In the genomic region with DNA sequence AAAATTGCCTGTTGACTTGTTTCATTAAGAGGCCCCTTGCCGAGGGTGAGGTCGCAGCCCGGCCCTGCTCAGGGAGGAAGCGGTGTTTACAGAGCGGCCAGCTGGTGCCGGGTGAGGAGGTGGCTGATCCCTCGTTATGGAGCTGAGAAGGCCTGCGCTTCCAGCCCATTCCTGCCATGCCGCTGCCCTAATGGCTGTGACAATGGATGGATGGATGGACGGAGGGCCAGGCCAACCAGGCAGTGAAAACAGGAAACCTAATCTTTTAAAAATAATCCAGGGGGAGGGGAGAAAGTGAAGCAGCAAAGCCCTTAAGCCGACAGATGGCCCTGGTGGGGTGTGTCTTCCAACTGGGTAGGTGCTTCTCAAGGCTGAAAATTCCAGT, we compare ENCODE assay signal across 1 cellular context.
A peak's percentile ranks its signal among the peaks of the same experiment; 100 is the strongest.
TF ChIP-seq lines count a peak whose summit lies in the region.

No MANE protein-coding gene starts in this region.

TF ChIP-seq in HEK293, 187 proteins besides CTCF, POLR2A, EP300 and RAD21 (continued from another document and continues in another):
- TF ChIP-seq, protein P1, sequence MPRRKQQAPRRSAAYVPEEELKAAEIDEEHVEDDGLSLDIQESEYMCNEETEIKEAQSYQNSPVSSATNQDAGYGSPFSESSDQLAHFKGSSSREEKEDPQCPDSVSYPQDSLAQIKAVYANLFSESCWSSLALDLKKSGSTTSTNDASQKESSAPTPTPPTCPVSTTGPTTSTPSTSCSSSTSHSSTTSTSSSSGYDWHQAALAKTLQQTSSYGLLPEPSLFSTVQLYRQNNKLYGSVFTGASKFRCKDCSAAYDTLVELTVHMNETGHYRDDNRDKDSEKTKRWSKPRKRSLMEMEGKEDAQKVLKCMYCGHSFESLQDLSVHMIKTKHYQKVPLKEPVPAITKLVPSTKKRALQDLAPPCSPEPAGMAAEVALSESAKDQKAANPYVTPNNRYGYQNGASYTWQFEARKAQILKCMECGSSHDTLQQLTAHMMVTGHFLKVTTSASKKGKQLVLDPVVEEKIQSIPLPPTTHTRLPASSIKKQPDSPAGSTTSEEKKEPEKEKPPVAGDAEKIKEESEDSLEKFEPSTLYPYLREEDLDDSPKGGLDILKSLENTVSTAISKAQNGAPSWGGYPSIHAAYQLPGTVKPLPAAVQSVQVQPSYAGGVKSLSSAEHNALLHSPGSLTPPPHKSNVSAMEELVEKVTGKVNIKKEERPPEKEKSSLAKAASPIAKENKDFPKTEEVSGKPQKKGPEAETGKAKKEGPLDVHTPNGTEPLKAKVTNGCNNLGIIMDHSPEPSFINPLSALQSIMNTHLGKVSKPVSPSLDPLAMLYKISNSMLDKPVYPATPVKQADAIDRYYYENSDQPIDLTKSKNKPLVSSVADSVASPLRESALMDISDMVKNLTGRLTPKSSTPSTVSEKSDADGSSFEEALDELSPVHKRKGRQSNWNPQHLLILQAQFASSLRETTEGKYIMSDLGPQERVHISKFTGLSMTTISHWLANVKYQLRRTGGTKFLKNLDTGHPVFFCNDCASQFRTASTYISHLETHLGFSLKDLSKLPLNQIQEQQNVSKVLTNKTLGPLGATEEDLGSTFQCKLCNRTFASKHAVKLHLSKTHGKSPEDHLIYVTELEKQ (tag by site-specific recombination; IDR thresholded peaks at IDR 0.05; ENCODE audit: borderline replicate concordance), result no peak
- no peak for TF ChIP-seq ZNF585B (tag by site-specific recombination; IDR thresholded peaks at IDR 0.05)
- TF ChIP-seq, protein P2, sequence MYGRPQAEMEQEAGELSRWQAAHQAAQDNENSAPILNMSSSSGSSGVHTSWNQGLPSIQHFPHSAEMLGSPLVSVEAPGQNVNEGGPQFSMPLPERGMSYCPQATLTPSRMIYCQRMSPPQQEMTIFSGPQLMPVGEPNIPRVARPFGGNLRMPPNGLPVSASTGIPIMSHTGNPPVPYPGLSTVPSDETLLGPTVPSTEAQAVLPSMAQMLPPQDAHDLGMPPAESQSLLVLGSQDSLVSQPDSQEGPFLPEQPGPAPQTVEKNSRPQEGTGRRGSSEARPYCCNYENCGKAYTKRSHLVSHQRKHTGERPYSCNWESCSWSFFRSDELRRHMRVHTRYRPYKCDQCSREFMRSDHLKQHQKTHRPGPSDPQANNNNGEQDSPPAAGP (tag by site-specific recombination; IDR thresholded peaks at IDR 0.05), result peak; percentile 98
- no peak for TF ChIP-seq ZNF76 (tag by site-specific recombination; IDR thresholded peaks at IDR 0.05; ENCODE audit: borderline replicate concordance, low read depth)
- TF ChIP-seq, protein P3, sequence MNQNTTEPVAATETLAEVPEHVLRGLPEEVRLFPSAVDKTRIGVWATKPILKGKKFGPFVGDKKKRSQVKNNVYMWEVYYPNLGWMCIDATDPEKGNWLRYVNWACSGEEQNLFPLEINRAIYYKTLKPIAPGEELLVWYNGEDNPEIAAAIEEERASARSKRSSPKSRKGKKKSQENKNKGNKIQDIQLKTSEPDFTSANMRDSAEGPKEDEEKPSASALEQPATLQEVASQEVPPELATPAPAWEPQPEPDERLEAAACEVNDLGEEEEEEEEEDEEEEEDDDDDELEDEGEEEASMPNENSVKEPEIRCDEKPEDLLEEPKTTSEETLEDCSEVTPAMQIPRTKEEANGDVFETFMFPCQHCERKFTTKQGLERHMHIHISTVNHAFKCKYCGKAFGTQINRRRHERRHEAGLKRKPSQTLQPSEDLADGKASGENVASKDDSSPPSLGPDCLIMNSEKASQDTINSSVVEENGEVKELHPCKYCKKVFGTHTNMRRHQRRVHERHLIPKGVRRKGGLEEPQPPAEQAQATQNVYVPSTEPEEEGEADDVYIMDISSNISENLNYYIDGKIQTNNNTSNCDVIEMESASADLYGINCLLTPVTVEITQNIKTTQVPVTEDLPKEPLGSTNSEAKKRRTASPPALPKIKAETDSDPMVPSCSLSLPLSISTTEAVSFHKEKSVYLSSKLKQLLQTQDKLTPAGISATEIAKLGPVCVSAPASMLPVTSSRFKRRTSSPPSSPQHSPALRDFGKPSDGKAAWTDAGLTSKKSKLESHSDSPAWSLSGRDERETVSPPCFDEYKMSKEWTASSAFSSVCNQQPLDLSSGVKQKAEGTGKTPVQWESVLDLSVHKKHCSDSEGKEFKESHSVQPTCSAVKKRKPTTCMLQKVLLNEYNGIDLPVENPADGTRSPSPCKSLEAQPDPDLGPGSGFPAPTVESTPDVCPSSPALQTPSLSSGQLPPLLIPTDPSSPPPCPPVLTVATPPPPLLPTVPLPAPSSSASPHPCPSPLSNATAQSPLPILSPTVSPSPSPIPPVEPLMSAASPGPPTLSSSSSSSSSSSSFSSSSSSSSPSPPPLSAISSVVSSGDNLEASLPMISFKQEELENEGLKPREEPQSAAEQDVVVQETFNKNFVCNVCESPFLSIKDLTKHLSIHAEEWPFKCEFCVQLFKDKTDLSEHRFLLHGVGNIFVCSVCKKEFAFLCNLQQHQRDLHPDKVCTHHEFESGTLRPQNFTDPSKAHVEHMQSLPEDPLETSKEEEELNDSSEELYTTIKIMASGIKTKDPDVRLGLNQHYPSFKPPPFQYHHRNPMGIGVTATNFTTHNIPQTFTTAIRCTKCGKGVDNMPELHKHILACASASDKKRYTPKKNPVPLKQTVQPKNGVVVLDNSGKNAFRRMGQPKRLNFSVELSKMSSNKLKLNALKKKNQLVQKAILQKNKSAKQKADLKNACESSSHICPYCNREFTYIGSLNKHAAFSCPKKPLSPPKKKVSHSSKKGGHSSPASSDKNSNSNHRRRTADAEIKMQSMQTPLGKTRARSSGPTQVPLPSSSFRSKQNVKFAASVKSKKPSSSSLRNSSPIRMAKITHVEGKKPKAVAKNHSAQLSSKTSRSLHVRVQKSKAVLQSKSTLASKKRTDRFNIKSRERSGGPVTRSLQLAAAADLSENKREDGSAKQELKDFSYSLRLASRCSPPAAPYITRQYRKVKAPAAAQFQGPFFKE (tag by site-specific recombination; IDR thresholded peaks at IDR 0.05; ENCODE audit: borderline replicate concordance), result no peak
- TF ChIP-seq, protein P4, sequence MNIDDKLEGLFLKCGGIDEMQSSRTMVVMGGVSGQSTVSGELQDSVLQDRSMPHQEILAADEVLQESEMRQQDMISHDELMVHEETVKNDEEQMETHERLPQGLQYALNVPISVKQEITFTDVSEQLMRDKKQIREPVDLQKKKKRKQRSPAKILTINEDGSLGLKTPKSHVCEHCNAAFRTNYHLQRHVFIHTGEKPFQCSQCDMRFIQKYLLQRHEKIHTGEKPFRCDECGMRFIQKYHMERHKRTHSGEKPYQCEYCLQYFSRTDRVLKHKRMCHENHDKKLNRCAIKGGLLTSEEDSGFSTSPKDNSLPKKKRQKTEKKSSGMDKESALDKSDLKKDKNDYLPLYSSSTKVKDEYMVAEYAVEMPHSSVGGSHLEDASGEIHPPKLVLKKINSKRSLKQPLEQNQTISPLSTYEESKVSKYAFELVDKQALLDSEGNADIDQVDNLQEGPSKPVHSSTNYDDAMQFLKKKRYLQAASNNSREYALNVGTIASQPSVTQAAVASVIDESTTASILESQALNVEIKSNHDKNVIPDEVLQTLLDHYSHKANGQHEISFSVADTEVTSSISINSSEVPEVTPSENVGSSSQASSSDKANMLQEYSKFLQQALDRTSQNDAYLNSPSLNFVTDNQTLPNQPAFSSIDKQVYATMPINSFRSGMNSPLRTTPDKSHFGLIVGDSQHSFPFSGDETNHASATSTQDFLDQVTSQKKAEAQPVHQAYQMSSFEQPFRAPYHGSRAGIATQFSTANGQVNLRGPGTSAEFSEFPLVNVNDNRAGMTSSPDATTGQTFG (tag by site-specific recombination; IDR thresholded peaks at IDR 0.05; ENCODE audit: borderline replicate concordance), result no peak
- TF ChIP-seq ZNF830 (tag by site-specific recombination; IDR thresholded peaks at IDR 0.05; ENCODE audit: low read depth), result no peak
- TF ChIP-seq, protein P5, sequence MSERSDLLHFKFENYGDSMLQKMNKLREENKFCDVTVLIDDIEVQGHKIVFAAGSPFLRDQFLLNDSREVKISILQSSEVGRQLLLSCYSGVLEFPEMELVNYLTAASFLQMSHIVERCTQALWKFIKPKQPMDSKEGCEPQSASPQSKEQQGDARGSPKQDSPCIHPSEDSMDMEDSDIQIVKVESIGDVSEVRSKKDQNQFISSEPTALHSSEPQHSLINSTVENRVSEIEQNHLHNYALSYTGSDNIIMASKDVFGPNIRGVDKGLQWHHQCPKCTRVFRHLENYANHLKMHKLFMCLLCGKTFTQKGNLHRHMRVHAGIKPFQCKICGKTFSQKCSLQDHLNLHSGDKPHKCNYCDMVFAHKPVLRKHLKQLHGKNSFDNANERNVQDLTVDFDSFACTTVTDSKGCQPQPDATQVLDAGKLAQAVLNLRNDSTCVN (tag by site-specific recombination; optimal IDR thresholded peaks at IDR 0.05), result no peak
- no peak for TF ChIP-seq KLF16 (tag by site-specific recombination; IDR thresholded peaks at IDR 0.05)
- TF ChIP-seq, protein P6, sequence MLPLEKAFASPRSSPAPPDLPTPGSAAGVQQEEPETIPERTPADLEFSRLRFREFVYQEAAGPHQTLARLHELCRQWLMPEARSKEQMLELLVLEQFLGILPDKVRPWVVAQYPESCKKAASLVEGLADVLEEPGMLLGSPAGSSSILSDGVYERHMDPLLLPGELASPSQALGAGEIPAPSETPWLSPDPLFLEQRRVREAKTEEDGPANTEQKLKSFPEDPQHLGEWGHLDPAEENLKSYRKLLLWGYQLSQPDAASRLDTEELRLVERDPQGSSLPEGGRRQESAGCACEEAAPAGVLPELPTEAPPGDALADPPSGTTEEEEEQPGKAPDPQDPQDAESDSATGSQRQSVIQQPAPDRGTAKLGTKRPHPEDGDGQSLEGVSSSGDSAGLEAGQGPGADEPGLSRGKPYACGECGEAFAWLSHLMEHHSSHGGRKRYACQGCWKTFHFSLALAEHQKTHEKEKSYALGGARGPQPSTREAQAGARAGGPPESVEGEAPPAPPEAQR (tag by site-specific recombination; IDR thresholded peaks at IDR 0.05), result no peak
- TF ChIP-seq, protein P7, sequence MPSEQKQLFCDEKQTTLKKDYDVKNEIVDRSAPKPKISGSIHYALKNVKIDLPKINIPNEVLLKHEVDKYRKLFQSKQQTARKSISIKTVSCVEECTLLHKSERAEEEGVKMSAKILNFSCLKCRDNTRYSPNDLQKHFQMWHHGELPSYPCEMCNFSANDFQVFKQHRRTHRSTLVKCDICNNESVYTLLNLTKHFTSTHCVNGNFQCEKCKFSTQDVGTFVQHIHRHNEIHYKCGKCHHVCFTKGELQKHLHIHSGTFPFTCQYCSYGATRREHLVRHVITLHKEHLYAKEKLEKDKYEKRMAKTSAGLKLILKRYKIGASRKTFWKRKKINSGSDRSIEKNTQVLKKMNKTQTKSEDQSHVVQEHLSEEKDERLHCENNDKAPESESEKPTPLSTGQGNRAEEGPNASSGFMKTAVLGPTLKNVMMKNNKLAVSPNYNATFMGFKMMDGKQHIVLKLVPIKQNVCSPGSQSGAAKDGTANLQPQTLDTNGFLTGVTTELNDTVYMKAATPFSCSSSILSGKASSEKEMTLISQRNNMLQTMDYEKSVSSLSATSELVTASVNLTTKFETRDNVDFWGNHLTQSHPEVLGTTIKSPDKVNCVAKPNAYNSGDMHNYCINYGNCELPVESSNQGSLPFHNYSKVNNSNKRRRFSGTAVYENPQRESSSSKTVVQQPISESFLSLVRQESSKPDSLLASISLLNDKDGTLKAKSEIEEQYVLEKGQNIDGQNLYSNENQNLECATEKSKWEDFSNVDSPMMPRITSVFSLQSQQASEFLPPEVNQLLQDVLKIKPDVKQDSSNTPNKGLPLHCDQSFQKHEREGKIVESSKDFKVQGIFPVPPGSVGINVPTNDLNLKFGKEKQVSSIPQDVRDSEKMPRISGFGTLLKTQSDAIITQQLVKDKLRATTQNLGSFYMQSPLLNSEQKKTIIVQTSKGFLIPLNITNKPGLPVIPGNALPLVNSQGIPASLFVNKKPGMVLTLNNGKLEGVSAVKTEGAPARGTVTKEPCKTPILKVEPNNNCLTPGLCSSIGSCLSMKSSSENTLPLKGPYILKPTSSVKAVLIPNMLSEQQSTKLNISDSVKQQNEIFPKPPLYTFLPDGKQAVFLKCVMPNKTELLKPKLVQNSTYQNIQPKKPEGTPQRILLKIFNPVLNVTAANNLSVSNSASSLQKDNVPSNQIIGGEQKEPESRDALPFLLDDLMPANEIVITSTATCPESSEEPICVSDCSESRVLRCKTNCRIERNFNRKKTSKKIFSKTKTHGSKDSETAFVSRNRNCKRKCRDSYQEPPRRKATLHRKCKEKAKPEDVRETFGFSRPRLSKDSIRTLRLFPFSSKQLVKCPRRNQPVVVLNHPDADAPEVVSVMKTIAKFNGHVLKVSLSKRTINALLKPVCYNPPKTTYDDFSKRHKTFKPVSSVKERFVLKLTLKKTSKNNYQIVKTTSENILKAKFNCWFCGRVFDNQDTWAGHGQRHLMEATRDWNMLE (tag by site-specific recombination; conservative IDR thresholded peaks at IDR 0.05; ENCODE audit: low read depth), result no peak
- no peak for TF ChIP-seq ZNF324 (tag by site-specific recombination; IDR thresholded peaks at IDR 0.05)
- TF ChIP-seq, protein P8, sequence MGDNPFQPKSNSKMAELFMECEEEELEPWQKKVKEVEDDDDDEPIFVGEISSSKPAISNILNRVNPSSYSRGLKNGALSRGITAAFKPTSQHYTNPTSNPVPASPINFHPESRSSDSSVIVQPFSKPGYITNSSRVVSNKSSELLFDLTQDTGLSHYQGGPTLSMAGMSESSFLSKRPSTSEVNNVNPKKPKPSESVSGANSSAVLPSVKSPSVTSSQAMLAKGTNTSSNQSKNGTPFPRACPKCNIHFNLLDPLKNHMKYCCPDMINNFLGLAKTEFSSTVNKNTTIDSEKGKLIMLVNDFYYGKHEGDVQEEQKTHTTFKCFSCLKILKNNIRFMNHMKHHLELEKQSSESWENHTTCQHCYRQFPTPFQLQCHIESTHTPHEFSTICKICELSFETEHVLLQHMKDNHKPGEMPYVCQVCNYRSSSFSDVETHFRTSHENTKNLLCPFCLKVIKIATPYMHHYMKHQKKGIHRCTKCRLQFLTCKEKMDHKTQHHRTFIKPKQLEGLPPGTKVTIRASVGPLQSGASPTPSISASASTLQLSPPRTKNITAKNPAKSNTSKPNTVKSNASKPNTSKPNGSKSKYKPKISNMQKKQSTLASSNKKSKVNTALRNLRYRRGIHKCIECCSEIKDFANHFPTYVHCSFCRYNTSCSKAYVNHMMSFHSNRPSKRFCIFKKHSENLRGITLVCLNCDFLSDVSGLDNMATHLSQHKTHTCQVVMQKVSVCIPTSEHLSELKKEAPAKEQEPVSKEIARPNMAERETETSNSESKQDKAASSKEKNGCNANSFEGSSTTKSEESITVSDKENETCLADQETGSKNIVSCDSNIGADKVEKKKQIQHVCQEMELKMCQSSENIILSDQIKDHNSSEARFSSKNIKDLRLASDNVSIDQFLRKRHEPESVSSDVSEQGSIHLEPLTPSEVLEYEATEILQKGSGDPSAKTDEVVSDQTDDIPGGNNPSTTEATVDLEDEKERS (tag by site-specific recombination; IDR thresholded peaks at IDR 0.05), result no peak
- TF ChIP-seq ZNF132 (tag by site-specific recombination; IDR thresholded peaks at IDR 0.05; ENCODE audit: borderline replicate concordance), result no peak
- peak; percentile 48; the same call in 1 of the 2 replicates for TF ChIP-seq ZBTB17 (tag by site-specific recombination; IDR thresholded peaks at IDR 0.05)
- TF ChIP-seq ZNF626 (tag by site-specific recombination; IDR thresholded peaks at IDR 0.05), result no peak
- TF ChIP-seq, protein P9, sequence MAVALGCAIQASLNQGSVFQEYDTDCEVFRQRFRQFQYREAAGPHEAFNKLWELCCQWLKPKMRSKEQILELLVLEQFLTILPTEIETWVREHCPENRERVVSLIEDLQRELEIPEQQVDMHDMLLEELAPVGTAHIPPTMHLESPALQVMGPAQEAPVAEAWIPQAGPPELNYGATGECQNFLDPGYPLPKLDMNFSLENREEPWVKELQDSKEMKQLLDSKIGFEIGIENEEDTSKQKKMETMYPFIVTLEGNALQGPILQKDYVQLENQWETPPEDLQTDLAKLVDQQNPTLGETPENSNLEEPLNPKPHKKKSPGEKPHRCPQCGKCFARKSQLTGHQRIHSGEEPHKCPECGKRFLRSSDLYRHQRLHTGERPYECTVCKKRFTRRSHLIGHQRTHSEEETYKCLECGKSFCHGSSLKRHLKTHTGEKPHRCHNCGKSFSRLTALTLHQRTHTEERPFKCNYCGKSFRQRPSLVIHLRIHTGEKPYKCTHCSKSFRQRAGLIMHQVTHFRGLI (tag by site-specific recombination; IDR thresholded peaks at IDR 0.05), result peak; percentile 81
- TF ChIP-seq YY1 (tag by site-specific recombination; IDR thresholded peaks at IDR 0.05), result 0 out of 2 replicates have a peak, but pooled peaks have one; percentile 20
- no peak for TF ChIP-seq ZNF416 (tag by site-specific recombination; IDR thresholded peaks at IDR 0.05)
- TF ChIP-seq ZNF169 (tag by site-specific recombination; IDR thresholded peaks at IDR 0.05), result no peak
